ENCODE assay signal across 12 cellular contexts in the genomic region with DNA sequence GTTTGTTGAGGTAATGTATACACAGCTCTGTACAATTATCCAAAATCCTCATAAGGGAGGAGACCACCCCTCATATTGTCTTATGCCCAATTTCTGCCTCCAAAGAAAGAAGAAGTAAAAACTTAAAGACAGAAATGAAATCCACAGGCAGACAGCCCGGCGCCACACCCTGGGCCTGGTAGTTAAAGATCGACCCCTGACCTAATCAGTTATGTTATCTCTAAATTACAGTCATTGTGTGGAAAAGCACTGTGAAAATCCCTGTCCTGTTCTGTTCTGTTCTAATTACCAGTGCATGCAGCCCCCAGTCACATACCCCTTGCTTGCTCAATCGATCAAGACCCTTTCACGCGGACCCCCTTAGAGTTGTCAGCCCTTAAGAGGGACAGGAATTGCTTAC. TPM values are rescaled to one million over a fixed set of nuclear protein-coding genes. Genes with fewer than 3 reads are reported as not detected.
DNase-seq lines count a peak whose midpoint lies in the region; ATAC-seq, FAIRE-seq and TF ChIP-seq lines count a peak whose summit lies in the region.
"Not testable (repeated sequence)": the region's sequence is repeated elsewhere in the genome, so short reads cannot be mapped to it uniquely, and the experiment has no call there.
"Had no signal": no experiment of that assay in that cellular context is flagged by ENCODE, and none has a peak within 500 bp of the region (broad histone marks: within the 10 kb centered on the region; RNA-seq: fewer than 3 reads in every experiment).

No MANE protein-coding gene starts in this region.

- not testable (repeated sequence) for BruUV-seq in HCT116 (replicated peaks; lab: Mats Ljungman, UMichigan); Panc1 (replicated peaks; lab: Mats Ljungman, UMichigan); HepG2 (replicated peaks; lab: Mats Ljungman, UMichigan)

- not testable (repeated sequence) for H2AFZ ChIP-seq in HCT116 (ENCODE audit: low read depth, low read length, poor library complexity, severe bottlenecking); HepG2 (ENCODE audit: low read length)

- not testable (repeated sequence) for FAIRE-seq in HepG2 (lab: Jason Lieb, UNC)

- H3K36me3 ChIP-seq in CD8-positive, alpha-beta T cell (ENCODE audit: insufficient read depth, low read length); HCT116 (ENCODE audit: control insufficient read depth in 1 of 2, insufficient read depth in 2 of 2, low read length in 2 of 2); Panc1 (ENCODE audit: control insufficient read depth, insufficient read depth, low read length); colonic mucosa; HepG2 (replicated peaks in 1 of 2; ENCODE audit: control insufficient read depth in 1 of 2, insufficient read depth in 2 of 2, low read length in 2 of 2): not testable (repeated sequence)

- not testable (repeated sequence) for H3K9me3 ChIP-seq in CD8-positive, alpha-beta T cell (ENCODE audit: low read length); HCT116 (ENCODE audit: control insufficient read depth in 1 of 2, insufficient read depth in 1 of 2, low read depth in 1 of 2, low read length in 2 of 2); Panc1 (ENCODE audit: control insufficient read depth, insufficient read depth, low read depth, low read length); colonic mucosa; HepG2 (ENCODE audit: low read length)

- DNase-seq in CD8-positive, alpha-beta T cell; HCT116 (ENCODE audit: low read depth, low spot score); Panc1 (ENCODE audit: low read depth, low spot score); HepG2 (ENCODE audit: low spot score); neural crest cell (ENCODE audit: low read depth, low spot score); type B pancreatic cell (ENCODE audit: extremely low spot score, unreplicated experiment): not testable (repeated sequence)
- DNase-seq in colonic mucosa = peak; percentile 32

- not testable (repeated sequence) for ATAC-seq in CD8-positive, alpha-beta T cell; HCT116; Panc1; HepG2

- not testable (repeated sequence) for H3K9ac ChIP-seq in HCT116 (ENCODE audit: low read length); colonic mucosa (ENCODE audit: low read depth in 2 of 2, low read length in 2 of 2); HepG2 (ENCODE audit: insufficient read depth, low read depth, low read length)

- not testable (repeated sequence) for H3K4me1 Mint-ChIP-seq in CD8-positive, alpha-beta T cell (ENCODE audit: low read depth); activated naive CD4-positive, alpha-beta T cell treated with anti-CD3 and anti-CD28 coated beads, Interleukin-2, amount 50 U/mL, for 24 hours; type B pancreatic cell (ENCODE audit: unreplicated experiment)
- peaks cover 23% of the 10 kb centered on the region for H3K4me1 Mint-ChIP-seq in neural crest cell

- H3K4me3 ChIP-seq in CD8-positive, alpha-beta T cell (ENCODE audit: low read depth, low read length); HCT116 (replicated peaks in 1 of 2; ENCODE audit: low read depth in 1 of 2, low read length in 2 of 2); Panc1 (ENCODE audit: low read depth in 2 of 2, low read length in 2 of 2); colonic mucosa; HepG2 (replicated peaks in 1 of 3; ENCODE audit: insufficient read depth in 1 of 3, low read depth in 2 of 3, low read length in 3 of 3): not testable (repeated sequence)

- CTCF ChIA-PET in CD8-positive, alpha-beta T cell (lab: Charles Lee); HCT116 (lab: Charles Lee); Panc1 (lab: Charles Lee); HepG2 (lab: Yijun Ruan, JAX; ENCODE audit: low intra/inter-chr PET ratio, low total read pairs): not testable (repeated sequence)

- WGBS in HepG2 (ENCODE audit: low lambda C conversion rate) = 88% methylated on average over 5 of the region's 6 CpGs

- not testable (repeated sequence) for H3K27me3 ChIP-seq in CD8-positive, alpha-beta T cell (ENCODE audit: insufficient read depth, low read length); HCT116 (ENCODE audit: insufficient read depth, low read length); Panc1 (ENCODE audit: control insufficient read depth, insufficient read depth, low read length); colonic mucosa; HepG2 (ENCODE audit: control insufficient read depth in 1 of 2, insufficient read depth in 2 of 2, low read length in 2 of 2)

- POLR2A ChIA-PET in CD8-positive, alpha-beta T cell (lab: Charles Lee); HCT116 (lab: Charles Lee); Panc1 (lab: Charles Lee): not testable (repeated sequence)
- POLR2A ChIA-PET in HepG2 (lab: Yijun Ruan, JAX) = interaction anchor here (6.4 kb wide), 1 partner anchor 31 kb away, joined by 287 read pairs; a partner anchor contains a TSS

- TF ChIP-seq EP300 in HepG2 (IDR thresholded peaks at IDR 0.05; ENCODE audit: low read depth in 2 of 2, low read length in 2 of 2); HepG2 (CRISPR knock-in tag; IDR thresholded peaks at IDR 0.05; ENCODE audit: borderline replicate concordance): not testable (repeated sequence)

- peak overlapping the region; percentile 45 for H3K27ac Mint-ChIP-seq in CD8-positive, alpha-beta T cell
- H3K27ac Mint-ChIP-seq in activated naive CD4-positive, alpha-beta T cell treated with anti-CD3 and anti-CD28 coated beads, Interleukin-2, amount 50 U/mL, for 24 hours = peak overlapping the region; percentile 63
- H3K27ac Mint-ChIP-seq in neural crest cell (ENCODE audit: unreplicated experiment) = peak overlapping the region; percentile 90
- H3K27ac Mint-ChIP-seq in type B pancreatic cell = not testable (repeated sequence)

- H3K27me3 Mint-ChIP-seq in CD8-positive, alpha-beta T cell (ENCODE audit: low read depth); activated naive CD4-positive, alpha-beta T cell treated with anti-CD3 and anti-CD28 coated beads, Interleukin-2, amount 50 U/mL, for 24 hours; neural crest cell (ENCODE audit: low read depth); type B pancreatic cell: not testable (repeated sequence)

- intact Hi-C loops in CD8-positive, alpha-beta T cell (cut with DNase I, micrococcal nuclease); HCT116 (cut with micrococcal nuclease); Panc1 (cut with micrococcal nuclease; ENCODE audit: unreplicated experiment); colonic mucosa (cut with DNase I): not testable (repeated sequence)
- intact Hi-C loops in HepG2 (cut with micrococcal nuclease; ENCODE audit: unreplicated experiment) = loop anchor here (10.0 kb wide), 1 partner anchor 48 kb away; no protein-coding TSS in a partner anchor

- H3K79me2 ChIP-seq in HCT116 (ENCODE audit: insufficient read depth, low read length) = peaks cover 17% of the 10 kb centered on the region
- peaks cover 30% of the 10 kb centered on the region for H3K79me2 ChIP-seq in HepG2 (ENCODE audit: insufficient read depth, low read length)

- H3K9me3 Mint-ChIP-seq in CD8-positive, alpha-beta T cell; activated naive CD4-positive, alpha-beta T cell treated with anti-CD3 and anti-CD28 coated beads, Interleukin-2, amount 50 U/mL, for 24 hours; neural crest cell; type B pancreatic cell: not testable (repeated sequence)

- TF ChIP-seq RAD21 in HCT116 (IDR thresholded peaks at IDR 0.05; ENCODE audit: low read depth); HepG2 (CRISPR knock-in tag; IDR thresholded peaks at IDR 0.05): not testable (repeated sequence)

- TF ChIP-seq CTCF in CD8-positive, alpha-beta T cell (IDR thresholded peaks at IDR 0.05); HCT116 (IDR thresholded peaks at IDR 0.05 in 2 of 3, conservative IDR thresholded peaks at IDR 0.05 in 1 of 3; ENCODE audit: borderline replicate concordance in 1 of 3, insufficient read depth in 1 of 3, low read depth in 2 of 3, low read length in 2 of 3); Panc1 (IDR thresholded peaks at IDR 0.05); colonic mucosa (IDR thresholded peaks at IDR 0.05); HepG2 (CRISPR knock-in tag; IDR thresholded peaks at IDR 0.05); neural crest cell (conservative IDR thresholded peaks at IDR 0.05); type B pancreatic cell (conservative IDR thresholded peaks at IDR 0.05): not testable (repeated sequence)

- peak overlapping the region; percentile 19; the same call in 1 of the 2 replicates for H3K4me2 ChIP-seq in HCT116 (ENCODE audit: low read length)
- H3K4me2 ChIP-seq in HepG2 (ENCODE audit: low read depth, low read length) = peak overlapping the region; percentile 38; the same call in 1 of the 2 replicates

- H4K20me1 ChIP-seq in HCT116 (ENCODE audit: insufficient read depth); HepG2 (ENCODE audit: insufficient read depth, low read length): not testable (repeated sequence)

- not testable (repeated sequence) for H3K36me3 Mint-ChIP-seq in CD8-positive, alpha-beta T cell; activated naive CD4-positive, alpha-beta T cell treated with anti-CD3 and anti-CD28 coated beads, Interleukin-2, amount 50 U/mL, for 24 hours; neural crest cell (ENCODE audit: low read depth); type B pancreatic cell

- H3K27ac ChIP-seq in CD8-positive, alpha-beta T cell (ENCODE audit: low read depth, low read length); HepG2 (ENCODE audit: extremely low read length, insufficient read depth, low read length): not testable (repeated sequence)
- H3K27ac ChIP-seq in HCT116 (ENCODE audit: low read depth, low read length) = peak overlapping the region; percentile 41
- H3K27ac ChIP-seq in Panc1 (ENCODE audit: low read length) = peak overlapping the region; percentile 12; the same call in 1 of the 2 replicates
- H3K27ac ChIP-seq in colonic mucosa = peak overlapping the region; percentile 35

- not testable (repeated sequence) for TF ChIP-seq POLR2A in HCT116 (IDR thresholded peaks at IDR 0.05; ENCODE audit: borderline replicate concordance, extremely low read depth, insufficient read depth, insufficient read length); HepG2 (IDR thresholded peaks at IDR 0.05; ENCODE audit: insufficient read depth in 1 of 2, low read depth in 2 of 2, low read length in 2 of 2)

- peaks cover 25% of the 10 kb centered on the region for H3K4me1 ChIP-seq in CD8-positive, alpha-beta T cell (ENCODE audit: insufficient read depth, low read length)
- H3K4me1 ChIP-seq in HCT116 (ENCODE audit: control insufficient read depth in 1 of 2, insufficient read depth in 2 of 2, low read length in 2 of 2) = peaks cover 44 to 54% of the 10 kb centered on the region in 2 experiments
- H3K4me1 ChIP-seq in Panc1 (ENCODE audit: control insufficient read depth, insufficient read depth, low read length) = peaks cover 24% of the 10 kb centered on the region
- not testable (repeated sequence) for H3K4me1 ChIP-seq in colonic mucosa
- peaks cover 24% of the 10 kb centered on the region for H3K4me1 ChIP-seq in HepG2 (ENCODE audit: insufficient read depth, low read length)

- H3K9me2 ChIP-seq in HCT116 (ENCODE audit: insufficient read depth) = not testable (repeated sequence)

- not testable (repeated sequence) for H3K4me3 Mint-ChIP-seq in CD8-positive, alpha-beta T cell; activated naive CD4-positive, alpha-beta T cell treated with anti-CD3 and anti-CD28 coated beads, Interleukin-2, amount 50 U/mL, for 24 hours
- H3K4me3 Mint-ChIP-seq in neural crest cell (peak overlapping the region; percentile 70), type B pancreatic cell (peak overlapping the region; percentile 51)

- RAD21 ChIA-PET in HCT116 (lab: Charles Lee; ENCODE audit: low non-redundant PET in 1 of 2, low total read pairs in 2 of 2, uncharacterized antibody in 2 of 2, unreplicated experiment in 2 of 2) = not testable (repeated sequence)

- in situ Hi-C loops in Panc1 (cut with HindIII; ENCODE audit: low pct_unique_long_range_greater_than_20kb, low sequenced_read_pairs); HepG2 (cut with HindIII; ENCODE audit: extremely low pct_ligation_motif_present, low pct_unique_long_range_greater_than_20kb): not testable (repeated sequence)

RNA-seq across cellular contexts. Expression of a gene that starts 29.6 kb away (rescaled TPM):
- 1 to 10 TPM; 5.4 TPM for total RNA-seq in CD8-positive, alpha-beta T cell
- 652 TPM for total RNA-seq in HCT116 (2021; ENCODE audit: unreplicated experiment)
- 312 and 348 TPM in 2 replicates for polyA plus RNA-seq in HCT116 (2012)
- 1,345 TPM for total RNA-seq in Panc1 (2021; ENCODE audit: unreplicated experiment)
- 948 TPM for polyA plus RNA-seq in Panc1 (2012; ENCODE audit: insufficient read length)
- total RNA-seq in colonic mucosa = 100 to 1,000 TPM; 159 to 513 TPM
- 338 and 492 TPM in 2 replicates for total RNA-seq in HepG2 (2016; rRNA removed; fragmentation: Illumina TruSeq; extraction: Trizol)
- total RNA-seq in HepG2 (2016; cell fraction: cytosol; rRNA removed; fragmentation: Illumina TruSeq; extraction: Trizol; ENCODE audit: low read depth) = 31.9 and 37.2 TPM in 2 replicates
- total RNA-seq in HepG2 (2016; cell fraction: insoluble cytoplasmic fraction; rRNA removed; fragmentation: Illumina TruSeq; extraction: Trizol) = 303 and 473 TPM in 2 replicates
- total RNA-seq in HepG2 (2016; cell fraction: membrane; rRNA removed; fragmentation: Illumina TruSeq; extraction: Trizol) = 175 and 195 TPM in 2 replicates
- total RNA-seq in HepG2 (2016; cell fraction: nucleus; rRNA removed; fragmentation: Illumina TruSeq; extraction: Trizol) = 532 and 631 TPM in 2 replicates
- 512 and 596 TPM in 2 replicates for polyA plus RNA-seq in HepG2 (2011; rRNA removed)
- polyA plus RNA-seq in HepG2 (2011; cell fraction: cytosol; rRNA removed) = 368 and 565 TPM in 2 replicates
- polyA plus RNA-seq in HepG2 (2011; cell fraction: nucleus; rRNA removed) = 147 and 228 TPM in 2 replicates
- polyA plus RNA-seq in HepG2 (2012) = 585 and 769 TPM in 2 replicates
- 36.1 and 38.4 TPM in 2 replicates for polyA plus RNA-seq in HepG2 (2016; cell fraction: cytosol; fragmentation: Illumina TruSeq; extraction: Trizol; ENCODE audit: low read depth)
- 315 and 357 TPM in 2 replicates for polyA plus RNA-seq in HepG2 (2016; cell fraction: insoluble cytoplasmic fraction; fragmentation: Illumina TruSeq; extraction: Trizol; ENCODE audit: low read depth)
- polyA plus RNA-seq in HepG2 (2016; cell fraction: membrane; fragmentation: Illumina TruSeq; extraction: Trizol; ENCODE audit: low read depth) = 107 and 124 TPM in 2 replicates
- polyA plus RNA-seq in HepG2 (2016; cell fraction: nucleus; fragmentation: Illumina TruSeq; extraction: Trizol; ENCODE audit: insufficient read depth, low read depth) = 708 and 740 TPM in 2 replicates
- 748 and 1,007 TPM in 2 replicates for polyA minus RNA-seq in HepG2 (2011; rRNA and poly(A)+ RNA removed; ENCODE audit: low replicate concordance)
- 527 and 633 TPM in 2 replicates for polyA minus RNA-seq in HepG2 (2011; cell fraction: cytosol; rRNA and poly(A)+ RNA removed)
- polyA minus RNA-seq in HepG2 (2011; cell fraction: nucleus; rRNA and poly(A)+ RNA removed) = 165 and 293 TPM in 2 replicates
- 969 and 975 TPM in 2 replicates for total RNA-seq in neural crest cell
- total RNA-seq in type B pancreatic cell (ENCODE audit: low replicate concordance) = 242 and 255 TPM in 2 replicates

RNA-seq across cellular contexts. Expression of a gene that starts 46.6 kb away (rescaled TPM):
- total RNA-seq in CD8-positive, alpha-beta T cell = under 1 TPM in 1 of 2 experiments, not detected in 1; 0.14 TPM
- total RNA-seq in HCT116 (2021; ENCODE audit: unreplicated experiment) (0.17 TPM), Panc1 (2021; ENCODE audit: unreplicated experiment) (not detected), colonic mucosa (under 1 TPM; 0.50 to 0.52 TPM), HepG2 (2016; rRNA removed; fragmentation: Illumina TruSeq; extraction: Trizol) (0.07 and 0.31 TPM in 2 replicates), neural crest cell (0.14 TPM in 1 of 2 replicates, not detected in the other), type B pancreatic cell (ENCODE audit: low replicate concordance) (0.26 TPM in 1 of 2 replicates, not detected in the other)
- polyA plus RNA-seq in HCT116 (2012) = 0.09 and 0.15 TPM in 2 replicates
- not detected for polyA plus RNA-seq in Panc1 (2012; ENCODE audit: insufficient read length)
- total RNA-seq in HepG2 (2016; cell fraction: cytosol; rRNA removed; fragmentation: Illumina TruSeq; extraction: Trizol; ENCODE audit: low read depth) = not detected in 2 replicates
- total RNA-seq in HepG2 (2016; cell fraction: insoluble cytoplasmic fraction; rRNA removed; fragmentation: Illumina TruSeq; extraction: Trizol) = 0.07 and 0.30 TPM in 2 replicates
- total RNA-seq in HepG2 (2016; cell fraction: membrane; rRNA removed; fragmentation: Illumina TruSeq; extraction: Trizol) = not detected in 2 replicates
- not detected in 2 replicates for total RNA-seq in HepG2 (2016; cell fraction: nucleus; rRNA removed; fragmentation: Illumina TruSeq; extraction: Trizol)
- 0.15 and 0.27 TPM in 2 replicates for polyA plus RNA-seq in HepG2 (2011; rRNA removed)
- 0.15 and 0.21 TPM in 2 replicates for polyA plus RNA-seq in HepG2 (2011; cell fraction: cytosol; rRNA removed)
- polyA plus RNA-seq in HepG2 (2011; cell fraction: nucleus; rRNA removed) = 0.61 and 0.90 TPM in 2 replicates
- 0.16 and 0.55 TPM in 2 replicates for polyA plus RNA-seq in HepG2 (2012)
- polyA plus RNA-seq in HepG2 (2016; cell fraction: cytosol; fragmentation: Illumina TruSeq; extraction: Trizol; ENCODE audit: low read depth) = not detected in 2 replicates
- 0.33 TPM in 1 of 2 replicates, not detected in the other for polyA plus RNA-seq in HepG2 (2016; cell fraction: insoluble cytoplasmic fraction; fragmentation: Illumina TruSeq; extraction: Trizol; ENCODE audit: low read depth)
- polyA plus RNA-seq in HepG2 (2016; cell fraction: membrane; fragmentation: Illumina TruSeq; extraction: Trizol; ENCODE audit: low read depth) = not detected in 2 replicates
- 0.21 TPM in 1 of 2 replicates, not detected in the other for polyA plus RNA-seq in HepG2 (2016; cell fraction: nucleus; fragmentation: Illumina TruSeq; extraction: Trizol; ENCODE audit: insufficient read depth, low read depth)
- 0.26 and 0.72 TPM in 2 replicates for polyA minus RNA-seq in HepG2 (2011; rRNA and poly(A)+ RNA removed; ENCODE audit: low replicate concordance)
- polyA minus RNA-seq in HepG2 (2011; cell fraction: cytosol; rRNA and poly(A)+ RNA removed) = not detected in 2 replicates
- polyA minus RNA-seq in HepG2 (2011; cell fraction: nucleus; rRNA and poly(A)+ RNA removed) = not detected in 2 replicates
- total RNA-seq: CD4-positive, alpha-beta memory T cell; MCF 10A; RPMI7951 had no signal
- polyA plus RNA-seq: CD4-positive, alpha-beta memory T cell; IgD-negative memory B cell had no signal

Comparison
In these comparisons a context has a peak if more than half of its experiments do, and no peak if none do; other contexts are left out.
1. RNA of a gene that starts 29.6 kb away (total RNA-seq): 1,345 TPM in Panc1 (single experiment), 969 to 975 TPM in neural crest cell, 652 TPM in HCT116 (single experiment), 159 to 513 TPM in colonic mucosa, 31.9 to 631 TPM in HepG2 and 242 to 255 TPM in type B pancreatic cell; 5.4 TPM in CD8-positive, alpha-beta T cell; every median in the first group is over 4 times any median in the second.